In genomic region chr5:67003906-67004729, GRCh38 we compare ENCODE assay signal across 1 cellular context.
TF ChIP-seq lines count a peak whose summit lies in the region.

No MANE protein-coding gene starts in this region.

TF ChIP-seq in GM12878, 131 proteins besides CTCF, POLR2A, EP300 and RAD21 (continued from another document):
- TF ChIP-seq PRDM15 (CRISPR knock-in tag; IDR thresholded peaks at IDR 0.05) (no peak), FOXK2 (IDR thresholded peaks at IDR 0.05) (0 out of 2 replicates have a peak, but pooled peaks have one; percentile 3), CHD4 (IDR thresholded peaks at IDR 0.05) (no peak), TCF7 (IDR thresholded peaks at IDR 0.05; ENCODE audit: borderline replicate concordance) (no peak), BHLHE40 (IDR thresholded peaks at IDR 0.05; ENCODE audit: borderline replicate concordance in 1 of 2, low read depth in 2 of 2, low read length in 1 of 2) (no peak), CHD1 (IDR thresholded peaks at IDR 0.05; ENCODE audit: low read depth, low read length) (0 out of 2 replicates have a peak, but pooled peaks have one; percentile 63), JUND (IDR thresholded peaks at IDR 0.05; ENCODE audit: low read depth, low read length) (peak; percentile 44; the same call in 1 of the 2 replicates), BACH1 (IDR thresholded peaks at IDR 0.05; ENCODE audit: borderline replicate concordance) (no peak), EZH2 (IDR thresholded peaks at IDR 0.05; ENCODE audit: borderline replicate concordance, control insufficient read depth, low read depth, low read length) (0 out of 2 replicates have a peak, but pooled peaks have one; percentile 46), SUZ12 (IDR thresholded peaks at IDR 0.05; ENCODE audit: unreplicated experiment) (peak; percentile 37), NBN (IDR thresholded peaks at IDR 0.05) (no peak), ZNF207 (IDR thresholded peaks at IDR 0.05; ENCODE audit: borderline replicate concordance) (no peak), PAX8 (IDR thresholded peaks at IDR 0.05) (no peak)
TF ChIP-seq in GM12878: peak in this region for 5.
